In the genomic region with DNA sequence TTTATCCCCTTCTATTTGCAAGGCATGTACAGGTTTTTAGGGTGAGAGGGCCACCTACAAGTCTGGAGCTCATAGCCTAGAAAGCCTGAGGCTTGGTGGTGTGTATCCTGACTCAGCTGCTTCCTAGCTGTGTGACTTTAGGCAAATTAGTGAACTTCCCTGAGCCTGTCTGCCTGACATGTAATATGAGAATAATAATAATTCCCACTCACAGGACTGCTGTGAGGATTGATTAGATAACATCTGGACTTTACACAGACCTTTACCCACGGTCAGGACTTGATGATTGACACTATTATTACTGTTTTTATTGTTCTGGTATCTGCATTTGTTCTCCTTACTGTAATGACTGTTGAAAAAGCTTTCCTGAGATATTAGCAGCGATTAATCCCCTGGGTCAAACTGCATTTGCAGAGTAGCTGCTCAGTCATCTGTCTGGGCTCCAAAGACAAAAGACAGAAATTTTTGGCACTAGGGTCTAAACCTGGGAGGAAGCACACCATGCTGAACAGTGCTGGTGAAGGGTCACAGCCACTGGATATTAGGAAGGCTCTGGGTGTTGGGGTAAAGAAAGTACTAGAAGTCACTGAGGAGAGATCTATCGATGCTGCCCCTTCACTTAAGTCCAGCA, we compare ENCODE assay signal across 13 cellular contexts.
A peak's percentile ranks its signal among the peaks of the same experiment; 100 is the strongest.
DNase-seq lines count a peak whose midpoint lies in the region; ATAC-seq and TF ChIP-seq lines count a peak whose summit lies in the region.
"Had no signal": no experiment of that assay in that cellular context is flagged by ENCODE, and none has a peak within 500 bp of the region (broad histone marks: within the 10 kb centered on the region; RNA-seq: fewer than 3 reads in every experiment).

No MANE protein-coding gene starts in this region.

- peak overlapping the region; percentile 39 for H3K9ac ChIP-seq in SK-N-MC (ENCODE audit: insufficient read length)

- H2AFZ ChIP-seq in ACC112 (ENCODE audit: low read length, unreplicated experiment): peak overlapping the region; percentile 67

- H3K27me3 ChIP-seq in ACC112 (ENCODE audit: insufficient read depth, low read length) (no peaks in the 10 kb centered on the region), muscle layer of duodenum (ENCODE audit: low read depth, low read length) (no peaks in the 10 kb centered on the region)

- no peak for DNase-seq in SK-N-MC (ENCODE audit: low read depth, low spot score)
- DNase-seq in fibroblast of the aortic adventitia (ENCODE audit: low read depth): peak; percentile 39
- no peak for DNase-seq in substantia nigra (lab: John Stamatoyannopoulos, UW)
- no peak for DNase-seq in SW 1271 (lab: John Stamatoyannopoulos, UW)
- DNase-seq: activated CD8-positive, alpha-beta memory T cell treated with anti-CD3 and anti-CD28 coated beads, Interleukin-2, amount 50 U/mL, for 4 hours; DND-41; NCI-H510A; SIG-M5; WERI-Rb-1 had no signal

- TF ChIP-seq CTCF in fibroblast of the aortic adventitia (IDR thresholded peaks at IDR 0.05; ENCODE audit: insufficient read depth, low read length): no peak

- H3K4me1 ChIP-seq in ACC112 (ENCODE audit: control insufficient read depth, insufficient read depth, low read length, unreplicated experiment): peaks cover 38% of the 10 kb centered on the region
- H3K4me1 ChIP-seq in muscle layer of duodenum (ENCODE audit: control insufficient read depth in 1 of 2, insufficient read depth in 2 of 2, low read length in 2 of 2): peaks cover 22 to 28% of the 10 kb centered on the region in 2 donors

- H3K4me3 ChIP-seq in ACC112 (ENCODE audit: low read depth, low read length): no peak overlapping the region
- H3K4me3 ChIP-seq in SK-N-MC: peak overlapping the region; percentile 2; the same call in 1 of the 2 replicates
- H3K4me3 ChIP-seq in fibroblast of the aortic adventitia (ENCODE audit: low read depth, low read length): no peak overlapping the region
- H3K4me3 ChIP-seq in muscle layer of duodenum (ENCODE audit: low read depth in 1 of 2, low read length in 2 of 2): no peak overlapping the region

- ATAC-seq in GM19455 (IDR thresholded peaks at IDR 0.05; ENCODE audit: unreplicated experiment): no peak
- no peak for ATAC-seq in GM21717 (IDR thresholded peaks at IDR 0.05; ENCODE audit: unreplicated experiment)

- peak overlapping the region; percentile 85 for H3K27ac ChIP-seq in ACC112 (ENCODE audit: low read depth, low read length)
- H3K27ac ChIP-seq in SK-N-MC: peak overlapping the region; percentile 57
- H3K27ac ChIP-seq in muscle layer of duodenum (ENCODE audit: low read length): peak overlapping the region; percentile 75
- no peak overlapping the region for H3K27ac ChIP-seq in substantia nigra (ENCODE audit: low read depth, low read length, poor library complexity, severe bottlenecking)
- H3K27ac ChIP-seq: WERI-Rb-1 had no signal

- H3K79me2 ChIP-seq in ACC112 (ENCODE audit: control insufficient read depth, insufficient read depth, low read length, unreplicated experiment): no peaks in the 10 kb centered on the region

- H3K9me3 ChIP-seq in SK-N-MC (ENCODE audit: low read depth, low read length): no peaks in the 10 kb centered on the region
- H3K9me3 ChIP-seq in muscle layer of duodenum (ENCODE audit: control insufficient read depth in 1 of 2, low read length in 2 of 2): no peaks in the 10 kb centered on the region

- H3K36me3 ChIP-seq in ACC112 (ENCODE audit: insufficient read depth, low read length) (no peaks in the 10 kb centered on the region), SK-N-MC (ENCODE audit: insufficient read depth, low read length) (no peaks in the 10 kb centered on the region), muscle layer of duodenum (ENCODE audit: control insufficient read depth in 1 of 2, insufficient read depth in 2 of 2, low read length in 2 of 2) (no peaks in the 10 kb centered on the region)
- H3K36me3 ChIP-seq: WERI-Rb-1 had no signal
